ENCODE assay signal across 1 cellular context in genomic region chr21:39763282-39763970, GRCh38.
TF ChIP-seq lines count a peak whose summit lies in the region.

No MANE protein-coding gene starts in this region.

TF ChIP-seq in GM23338, 12 proteins besides CTCF, POLR2A, EP300 and RAD21 (continued from another document):
- TF ChIP-seq ZNF462 (CRISPR knock-in tag; IDR thresholded peaks at IDR 0.05) (no peak), POLR2AphosphoS5 (IDR thresholded peaks at IDR 0.05; ENCODE audit: low read depth) (no peak), EZH2phosphoT487 (IDR thresholded peaks at IDR 0.05; ENCODE audit: unreplicated experiment) (no peak)
